ENCODE assay signal across 3 cellular contexts in genomic region chr7:73797176-73797575, GRCh38. TPM values are rescaled to one million over a fixed set of nuclear protein-coding genes. Genes with fewer than 3 reads are reported as not detected.
"Had no signal": no experiment of that assay in that cellular context is flagged by ENCODE, and none has a peak within 500 bp of the region (broad histone marks: within the 10 kb centered on the region; RNA-seq: fewer than 3 reads in every experiment).

No MANE protein-coding gene starts in this region.

RNA-seq across cellular contexts. Expression of gene CLDN3, which starts 27.1 kb away (rescaled TPM):
- total RNA-seq: LHCN-M2, M059J, MCF 10A had no signal
